ENCODE assay signal across 8 cellular contexts in the genomic region with DNA sequence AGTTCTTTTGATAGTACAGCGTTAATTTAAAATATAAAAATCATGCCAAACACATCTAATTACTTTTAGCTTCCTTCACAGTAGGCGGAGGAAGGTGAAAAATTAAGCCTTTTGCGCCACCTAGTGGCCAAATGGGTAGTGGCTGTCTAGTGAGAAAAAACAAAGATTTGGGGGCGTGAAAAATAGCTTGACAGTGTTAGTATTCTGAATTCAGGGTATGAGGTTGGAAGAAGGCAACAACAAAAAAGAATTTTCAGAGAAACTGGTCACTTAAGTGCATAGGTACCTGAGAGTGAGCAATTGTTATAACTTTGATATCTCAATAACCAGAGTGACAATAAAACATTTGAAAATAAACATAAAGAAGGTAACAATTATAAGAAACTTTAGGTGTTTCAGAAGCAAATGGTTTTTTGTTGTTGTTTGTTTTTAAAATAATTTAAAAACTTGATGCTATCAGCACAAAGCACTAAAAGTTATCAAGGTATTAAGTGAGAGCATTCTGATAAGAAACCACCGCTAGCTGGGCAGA. TPM values are rescaled to one million over a fixed set of nuclear protein-coding genes. Genes with fewer than 3 reads are reported as not detected.
DNase-seq lines count a peak whose midpoint lies in the region; ATAC-seq and TF ChIP-seq lines count a peak whose summit lies in the region.

No MANE protein-coding gene starts in this region.

- peaks cover 36% of the 10 kb centered on the region for H3K4me1 Mint-ChIP-seq in activated T-helper 1 cell treated with anti-CD3 and anti-CD28 coated beads, Interleukin-12 subunit alpha, Interleukin-12 subunit beta, Interleukin-2, Interleukin-4 antibody, amounts not matched to agents 30 ng/mL and 10 ng/mL and 1 ng/mL, durations not matched to agents 14 hours and 24 hours and 36 hours (ENCODE audit: low read depth)

- H3K27me3 Mint-ChIP-seq in activated T-helper 1 cell treated with anti-CD3 and anti-CD28 coated beads, Interleukin-12 subunit alpha, Interleukin-12 subunit beta, Interleukin-2, Interleukin-4 antibody, amounts not matched to agents 30 ng/mL and 10 ng/mL and 1 ng/mL, durations not matched to agents 14 hours and 24 hours and 36 hours (ENCODE audit: insufficient read depth): peaks cover 1% of the 10 kb centered on the region

- no peaks in the 10 kb centered on the region for H3K36me3 ChIP-seq in osteoblast (ENCODE audit: insufficient read depth, low read length)
- no peaks in the 10 kb centered on the region for H3K36me3 ChIP-seq in tibial artery

- H3K4me1 ChIP-seq in osteoblast (ENCODE audit: insufficient read depth, low read length) (no peaks in the 10 kb centered on the region), tibial artery (no peaks in the 10 kb centered on the region)

- no peak overlapping the region for H2AFZ ChIP-seq in osteoblast (ENCODE audit: low read length)

- no peaks in the 10 kb centered on the region for H3K79me2 ChIP-seq in osteoblast (ENCODE audit: insufficient read depth, low read length)

- H3K27me3 ChIP-seq in osteoblast (ENCODE audit: insufficient read depth, low read length) (peaks cover 16% of the 10 kb centered on the region), tibial artery (peaks cover 0 to 11% of the 10 kb centered on the region in 2 donors)

- TF ChIP-seq CTCF in fibroblast of villous mesenchyme (IDR thresholded peaks at IDR 0.05; ENCODE audit: insufficient read depth, low read depth, low read length) (peak; percentile 94), osteoblast (IDR thresholded peaks at IDR 0.05; ENCODE audit: extremely low read depth, low read depth, low read length) (peak; percentile 89), tibial artery (IDR thresholded peaks at IDR 0.05) (peak; percentile 85 to 93)

- TF ChIP-seq RAD21 in Ishikawa (IDR thresholded peaks at IDR 0.05; ENCODE audit: low read depth): peak; percentile 90

- peak; percentile 82 for DNase-seq in DMS53 (lab: John Stamatoyannopoulos, UW)
- DNase-seq in RPMI8226: peak; percentile 84
- DNase-seq in activated T-helper 1 cell treated with anti-CD3 and anti-CD28 coated beads, Interleukin-12 subunit alpha, Interleukin-12 subunit beta, Interleukin-2, Interleukin-4 antibody, amounts not matched to agents 30 ng/mL and 10 ng/mL and 1 ng/mL, durations not matched to agents 14 hours and 24 hours and 36 hours (ENCODE audit: low spot score): peak; percentile 75
- DNase-seq in fibroblast of villous mesenchyme (ENCODE audit: low read depth): peak; percentile 81
- DNase-seq in osteoblast (ENCODE audit: insufficient read length, low spot score, missing footprints): peak; percentile 35
- DNase-seq in tibial artery: peak; percentile 71 to 83

- no peak overlapping the region for H3K4me3 Mint-ChIP-seq in activated T-helper 1 cell treated with anti-CD3 and anti-CD28 coated beads, Interleukin-12 subunit alpha, Interleukin-12 subunit beta, Interleukin-2, Interleukin-4 antibody, amounts not matched to agents 30 ng/mL and 10 ng/mL and 1 ng/mL, durations not matched to agents 14 hours and 24 hours and 36 hours

- H3K4me3 ChIP-seq in fibroblast of villous mesenchyme (ENCODE audit: low read depth, low read length) (no peak overlapping the region), osteoblast (ENCODE audit: insufficient read depth, low read length) (no peak overlapping the region), tibial artery (no peak overlapping the region)

- no peak overlapping the region for H3K4me2 ChIP-seq in osteoblast (ENCODE audit: insufficient read depth, low read length)

- peaks cover 9% of the 10 kb centered on the region for H3K36me3 Mint-ChIP-seq in activated T-helper 1 cell treated with anti-CD3 and anti-CD28 coated beads, Interleukin-12 subunit alpha, Interleukin-12 subunit beta, Interleukin-2, Interleukin-4 antibody, amounts not matched to agents 30 ng/mL and 10 ng/mL and 1 ng/mL, durations not matched to agents 14 hours and 24 hours and 36 hours (ENCODE audit: low read depth)

- intact Hi-C loops in activated T-helper 1 cell treated with anti-CD3 and anti-CD28 coated beads, Interleukin-12 subunit alpha, Interleukin-12 subunit beta, Interleukin-2, Interleukin-4 antibody, amounts not matched to agents 30 ng/mL and 10 ng/mL and 1 ng/mL, durations not matched to agents 14 hours and 24 hours and 36 hours (cut with micrococcal nuclease): loop anchor here (1.0 kb wide), 6 partner anchors 14 to 455 kb away; a partner anchor contains a TSS
- intact Hi-C loops in tibial artery (cut with DNase I; ENCODE audit: low total_unique reads): loop anchor here (5.0 kb wide), 1 partner anchor 41 kb away; no protein-coding TSS in a partner anchor

- H3K9me3 Mint-ChIP-seq in activated T-helper 1 cell treated with anti-CD3 and anti-CD28 coated beads, Interleukin-12 subunit alpha, Interleukin-12 subunit beta, Interleukin-2, Interleukin-4 antibody, amounts not matched to agents 30 ng/mL and 10 ng/mL and 1 ng/mL, durations not matched to agents 14 hours and 24 hours and 36 hours: no peaks in the 10 kb centered on the region

- H3K9me3 ChIP-seq in osteoblast (ENCODE audit: low read depth, low read length): no peaks in the 10 kb centered on the region
- no peaks in the 10 kb centered on the region for H3K9me3 ChIP-seq in tibial artery

- no peak for ATAC-seq in GM18519 (IDR thresholded peaks at IDR 0.05; ENCODE audit: low FRiP score, unreplicated experiment)

- no peak overlapping the region for H3K27ac Mint-ChIP-seq in activated T-helper 1 cell treated with anti-CD3 and anti-CD28 coated beads, Interleukin-12 subunit alpha, Interleukin-12 subunit beta, Interleukin-2, Interleukin-4 antibody, amounts not matched to agents 30 ng/mL and 10 ng/mL and 1 ng/mL, durations not matched to agents 14 hours and 24 hours and 36 hours

- no peak for TF ChIP-seq EP300 in Ishikawa (IDR thresholded peaks at IDR 0.05; ENCODE audit: borderline replicate concordance)

- H3K27ac ChIP-seq in osteoblast (ENCODE audit: low read depth, low read length) (no peak overlapping the region), tibial artery (no peak overlapping the region)

- H4K20me1 ChIP-seq in osteoblast (ENCODE audit: insufficient read depth, low read length): no peaks in the 10 kb centered on the region

TF ChIP-seq in Ishikawa, 13 proteins besides CTCF, POLR2A, EP300 and RAD21 (continues in another document):
- TF ChIP-seq CEBPB (IDR thresholded peaks at IDR 0.05): no peak
- TF ChIP-seq, protein P1, sequence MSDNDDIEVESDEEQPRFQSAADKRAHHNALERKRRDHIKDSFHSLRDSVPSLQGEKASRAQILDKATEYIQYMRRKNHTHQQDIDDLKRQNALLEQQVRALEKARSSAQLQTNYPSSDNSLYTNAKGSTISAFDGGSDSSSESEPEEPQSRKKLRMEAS (IDR thresholded peaks at IDR 0.05): no peak
- TF ChIP-seq, protein P2, sequence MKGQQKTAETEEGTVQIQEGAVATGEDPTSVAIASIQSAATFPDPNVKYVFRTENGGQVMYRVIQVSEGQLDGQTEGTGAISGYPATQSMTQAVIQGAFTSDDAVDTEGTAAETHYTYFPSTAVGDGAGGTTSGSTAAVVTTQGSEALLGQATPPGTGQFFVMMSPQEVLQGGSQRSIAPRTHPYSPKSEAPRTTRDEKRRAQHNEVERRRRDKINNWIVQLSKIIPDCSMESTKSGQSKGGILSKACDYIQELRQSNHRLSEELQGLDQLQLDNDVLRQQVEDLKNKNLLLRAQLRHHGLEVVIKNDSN (IDR thresholded peaks at IDR 0.05): no peak

RNA-seq across cellular contexts. Expression of a gene that starts 14.3 kb away (rescaled TPM):
- total RNA-seq in activated T-helper 1 cell treated with anti-CD3 and anti-CD28 coated beads, Interleukin-12 subunit alpha, Interleukin-12 subunit beta, Interleukin-2, Interleukin-4 antibody, amounts not matched to agents 30 ng/mL and 10 ng/mL and 1 ng/mL, durations not matched to agents 14 hours and 24 hours and 36 hours: 249 and 253 TPM in 2 replicates
- total RNA-seq in fibroblast of villous mesenchyme: 34.8 and 59.6 TPM in 2 replicates
- total RNA-seq in osteoblast: 20.3 and 29.8 TPM in 2 replicates

RNA-seq across cellular contexts. Expression of a gene that starts 14.8 kb away (rescaled TPM):
- total RNA-seq in activated T-helper 1 cell treated with anti-CD3 and anti-CD28 coated beads, Interleukin-12 subunit alpha, Interleukin-12 subunit beta, Interleukin-2, Interleukin-4 antibody, amounts not matched to agents 30 ng/mL and 10 ng/mL and 1 ng/mL, durations not matched to agents 14 hours and 24 hours and 36 hours: 284 and 290 TPM in 2 replicates
- total RNA-seq in fibroblast of villous mesenchyme (70.5 and 122 TPM in 2 replicates), osteoblast (42.3 and 43.6 TPM in 2 replicates)

RNA-seq across cellular contexts. Expression of a gene that starts 24.5 kb away (rescaled TPM):
- total RNA-seq in activated T-helper 1 cell treated with anti-CD3 and anti-CD28 coated beads, Interleukin-12 subunit alpha, Interleukin-12 subunit beta, Interleukin-2, Interleukin-4 antibody, amounts not matched to agents 30 ng/mL and 10 ng/mL and 1 ng/mL, durations not matched to agents 14 hours and 24 hours and 36 hours: 353 and 358 TPM in 2 replicates
- total RNA-seq in fibroblast of villous mesenchyme (72.5 and 78.2 TPM in 2 replicates), osteoblast (67.3 and 83.4 TPM in 2 replicates)

RNA-seq across cellular contexts. Expression of a gene that starts 29.8 kb away (rescaled TPM):
- 160 and 167 TPM in 2 replicates for total RNA-seq in activated T-helper 1 cell treated with anti-CD3 and anti-CD28 coated beads, Interleukin-12 subunit alpha, Interleukin-12 subunit beta, Interleukin-2, Interleukin-4 antibody, amounts not matched to agents 30 ng/mL and 10 ng/mL and 1 ng/mL, durations not matched to agents 14 hours and 24 hours and 36 hours
- total RNA-seq in fibroblast of villous mesenchyme: 20.6 and 33.7 TPM in 2 replicates
- total RNA-seq in osteoblast: 12.4 and 20.6 TPM in 2 replicates

RNA-seq across cellular contexts. Expression of a gene that starts 51.5 kb away (rescaled TPM):
- total RNA-seq in activated T-helper 1 cell treated with anti-CD3 and anti-CD28 coated beads, Interleukin-12 subunit alpha, Interleukin-12 subunit beta, Interleukin-2, Interleukin-4 antibody, amounts not matched to agents 30 ng/mL and 10 ng/mL and 1 ng/mL, durations not matched to agents 14 hours and 24 hours and 36 hours: 4.2 and 4.3 TPM in 2 replicates
- total RNA-seq in fibroblast of villous mesenchyme: 0.32 and 0.43 TPM in 2 replicates
- total RNA-seq in osteoblast: 0.36 TPM in 1 of 2 replicates, not detected in the other
